In genomic region chr1:56817716-56818463, GRCh38 we compare ENCODE assay signal across 27 cellular contexts. TPM values are rescaled to one million over a fixed set of nuclear protein-coding genes. Genes with fewer than 3 reads are reported as not detected.
DNase-seq lines count a peak whose midpoint lies in the region; ATAC-seq and TF ChIP-seq lines count a peak whose summit lies in the region.
"Had no signal": no experiment of that assay in that cellular context is flagged by ENCODE, and none has a peak within 500 bp of the region (broad histone marks: within the 10 kb centered on the region; RNA-seq: fewer than 3 reads in every experiment).

No MANE protein-coding gene starts in this region.

- H4K5ac ChIP-seq in IMR-90 (ENCODE audit: low read depth, low read length), result no peak overlapping the region

- H2AFZ ChIP-seq in IMR-90 (replicated peaks; ENCODE audit: low read length, poor library complexity), result no peak overlapping the region

- H3K36me3 ChIP-seq in IMR-90 (ENCODE audit: control insufficient read depth, insufficient read depth, low read length), result no peaks in the 10 kb centered on the region
- H3K36me3 ChIP-seq: BLaER1 treated with 17β-estradiol and CSF1 and Interleukin-3, amounts not matched to agents 10 nM and 100 nM; brain microvascular endothelial cell; colonic mucosa; neutrophil; Peyer's patch; upper lobe of right lung; WERI-Rb-1 had no signal

- TF ChIP-seq RAD21 in IMR-90 (IDR thresholded peaks at IDR 0.05; ENCODE audit: low read length), result no peak

- no peak overlapping the region for H2BK15ac ChIP-seq in IMR-90 (ENCODE audit: low read depth, low read length)

- no peak overlapping the region for H3K9ac ChIP-seq in IMR-90 (ENCODE audit: low read depth, low read length)
- H3K9ac ChIP-seq: BLaER1 treated with 17β-estradiol and CSF1 and Interleukin-3, amounts not matched to agents 10 nM and 100 nM had no signal

- H2BK5ac ChIP-seq in IMR-90 (ENCODE audit: low read depth, low read length, poor library complexity, severe bottlenecking), result no peak overlapping the region

- H3K4me1 Mint-ChIP-seq in nephron progenitor cell, result peaks cover 46% of the 10 kb centered on the region
- H3K4me1 Mint-ChIP-seq: activated CD4-positive, alpha-beta T cell treated with anti-CD3 and anti-CD28 coated beads, Interleukin-2, amount 10 ng/mL, durations not matched to agents 7 days and 5 days had no signal

- H3K4me1 ChIP-seq in IMR-90 (ENCODE audit: control insufficient read depth, insufficient read depth, low read length), result peaks cover 6% of the 10 kb centered on the region; the same call in 1 of the 2 replicates
- H3K4me1 ChIP-seq: upper lobe of right lung had no signal

- no peak overlapping the region for H4K8ac ChIP-seq in IMR-90 (ENCODE audit: low read depth in 2 of 2, low read length in 2 of 2)

- peak overlapping the region; percentile 34 for H3K27ac Mint-ChIP-seq in nephron progenitor cell
- H3K27ac Mint-ChIP-seq: activated CD4-positive, alpha-beta T cell treated with anti-CD3 and anti-CD28 coated beads, Interleukin-2, amount 10 ng/mL, durations not matched to agents 7 days and 5 days had no signal

- in situ Hi-C loops in IMR-90 (cut with MboI; ENCODE audit: low sequenced_read_pairs), result loop anchor here (10.0 to 25.0 kb wide), 2 partner anchors 223 to 1306 kb away; no protein-coding TSS in a partner anchor

- H4K91ac ChIP-seq in IMR-90 (ENCODE audit: insufficient read depth, low read depth, low read length), result no peak overlapping the region

- H3K27me3 ChIP-seq in IMR-90 (ENCODE audit: control insufficient read depth, insufficient read depth, low read length), result 0 out of 2 replicates have a peak, but pooled peaks cover under 1% of the 10 kb centered on the region
- H3K27me3 ChIP-seq: BLaER1 treated with 17β-estradiol and CSF1 and Interleukin-3, amounts not matched to agents 10 nM and 100 nM; brain microvascular endothelial cell; colonic mucosa; Peyer's patch had no signal

- H3K4me3 Mint-ChIP-seq in nephron progenitor cell, result no peak overlapping the region
- H3K4me3 Mint-ChIP-seq: activated CD4-positive, alpha-beta T cell treated with anti-CD3 and anti-CD28 coated beads, Interleukin-2, amount 10 ng/mL, durations not matched to agents 7 days and 5 days had no signal

- H3K79me1 ChIP-seq in IMR-90 (ENCODE audit: low read depth in 1 of 2, low read length in 2 of 2), result no peaks in the 10 kb centered on the region

- H2AK9ac ChIP-seq in IMR-90 (replicated peaks; ENCODE audit: low read depth, low read length, poor library complexity), result no peak overlapping the region

- peaks cover 11% of the 10 kb centered on the region for H3K36me3 Mint-ChIP-seq in nephron progenitor cell (ENCODE audit: low read depth)

- H3K4me2 ChIP-seq in IMR-90 (ENCODE audit: low read depth, low read length), result no peak overlapping the region

- H2BK20ac ChIP-seq in IMR-90 (ENCODE audit: low read depth, low read length), result no peak overlapping the region

- H3K9me3 Mint-ChIP-seq in nephron progenitor cell, result peaks cover 28% of the 10 kb centered on the region
- H3K9me3 Mint-ChIP-seq: activated CD4-positive, alpha-beta T cell treated with anti-CD3 and anti-CD28 coated beads, Interleukin-2, amount 10 ng/mL, durations not matched to agents 7 days and 5 days had no signal

- H3K9me1 ChIP-seq in IMR-90 (ENCODE audit: insufficient read depth, low read length), result no peaks in the 10 kb centered on the region

- no TSS peak for BruUV-seq in IMR-90 (replicated peaks; lab: Mats Ljungman, UMichigan)

- H3K14ac ChIP-seq in IMR-90 (replicated peaks; ENCODE audit: low read depth, low read length), result 0 out of 2 replicates have a peak overlapping the region, but pooled peaks have one; percentile 25

- H4K20me1 ChIP-seq in IMR-90 (ENCODE audit: insufficient read depth, low read length), result no peaks in the 10 kb centered on the region
- H4K20me1 ChIP-seq: BLaER1 treated with 17β-estradiol and CSF1 and Interleukin-3, amounts not matched to agents 10 nM and 100 nM had no signal

- dilution Hi-C loops in IMR-90 (cut with HindIII; ENCODE audit: low sequenced_read_pairs, unreplicated experiment), result no loop called here

- TF ChIP-seq POLR2A in IMR-90 (IDR thresholded peaks at IDR 0.05; ENCODE audit: low read depth, low read length), result no peak

- H3K18ac ChIP-seq in IMR-90 (ENCODE audit: low read depth, low read length), result no peak overlapping the region

- no peak for ATAC-seq in IMR-90 (ENCODE audit: low read depth)

- no CpG with 5 or more reads among the region's 6 CpGs for WGBS in IMR-90 (ENCODE audit: extremely low coverage in 2 of 2, insufficient read length in 1 of 2), 2 experiments

- H3K23ac ChIP-seq in IMR-90 (ENCODE audit: low read depth, low read length), result no peak overlapping the region

- no peak overlapping the region for H2AK5ac ChIP-seq in IMR-90 (ENCODE audit: low read depth, low read length)

- no peak overlapping the region for H3K4ac ChIP-seq in IMR-90 (ENCODE audit: low read depth, low read length)

- no peak overlapping the region for H3K27ac ChIP-seq in IMR-90 (ENCODE audit: insufficient read depth, low read length)
- H3K27ac ChIP-seq: A549; BLaER1 treated with 17β-estradiol and CSF1 and Interleukin-3, amounts not matched to agents 10 nM and 100 nM; brain microvascular endothelial cell; colonic mucosa; neutrophil; upper lobe of right lung; WERI-Rb-1 had no signal

- no peak overlapping the region for H3K56ac ChIP-seq in IMR-90 (ENCODE audit: extremely low read depth, insufficient read depth, low read length)

- intact Hi-C loops in IMR-90 (cut with micrococcal nuclease), result no loop called here

- H2BK120ac ChIP-seq in IMR-90 (ENCODE audit: low read depth, low read length), result no peak overlapping the region

- no peak overlapping the region for H3K4me3 ChIP-seq in IMR-90 (ENCODE audit: insufficient read depth, low read depth, low read length)
- H3K4me3 ChIP-seq: A549; BLaER1 treated with 17β-estradiol and CSF1 and Interleukin-3, amounts not matched to agents 10 nM and 100 nM; colonic mucosa; lung; upper lobe of right lung had no signal

- H3K27me3 Mint-ChIP-seq in nephron progenitor cell (ENCODE audit: low read depth, poor library complexity), result peaks cover 23% of the 10 kb centered on the region

- POLR2A ChIA-PET in IMR-90 (lab: Charles Lee; ENCODE audit: unreplicated experiment), result no interaction called here

- CTCF ChIA-PET in IMR-90 (lab: Yijun Ruan, JAX), result no interaction called here

- H3K9me3 ChIP-seq in IMR-90 (ENCODE audit: control insufficient read depth, insufficient read depth, low read length), result no peaks in the 10 kb centered on the region
- H3K9me3 ChIP-seq: A549, colonic mucosa, neutrophil, Peyer's patch, upper lobe of right lung had no signal

- DNase-seq in AG08395 (ENCODE audit: low spot score) (peak; percentile 26), IMR-90 (no peak), fibroblast of peridontal ligament (ENCODE audit: extremely low read depth) (peak; percentile 54), nephron progenitor cell (no peak), SW480 (ENCODE audit: low spot score) (no peak), GF-D8 (lab: John Stamatoyannopoulos, UW) (no peak), COLO668 (lab: John Stamatoyannopoulos, UW; ENCODE audit: unreplicated experiment) (no peak), 8988T (no peak)
- DNase-seq: activated CD4-positive, alpha-beta T cell treated with anti-CD3 and anti-CD28 coated beads, Interleukin-2, amount 10 ng/mL, durations not matched to agents 7 days and 5 days; activated effector memory CD4-positive, alpha-beta T cell treated with anti-CD3 and anti-CD28 coated beads, Interleukin-2, amount 50 U/mL, for 16 hours; brain microvascular endothelial cell; Calu3; head of caudate nucleus; KG1; NCI-H1436 treated with DMSO at 0.1 percent for 48 hours; NCI-H524; stimulated activated CD4-positive, alpha-beta T cell treated with anti-CD3 and anti-CD28 coated beads, Interleukin-15, amount 100 ng/mL, for 24 hours; upper lobe of right lung; WERI-Rb-1 had no signal

- no peak for TF ChIP-seq CTCF in IMR-90 (conservative IDR thresholded peaks at IDR 0.05; ENCODE audit: low read depth, low read length)
- no peak for TF ChIP-seq CTCF in nephron progenitor cell (IDR thresholded peaks at IDR 0.05)

TF ChIP-seq in IMR-90, 13 proteins besides CTCF, POLR2A, EP300 and RAD21:
- TF ChIP-seq NFE2L2 (IDR thresholded peaks at IDR 0.05; ENCODE audit: low read depth, low read length), result no peak
- no peak for TF ChIP-seq RCOR1 (IDR thresholded peaks at IDR 0.05; ENCODE audit: insufficient replicate concordance, low read length)

RNA-seq across cellular contexts. Expression of gene FYB2, which starts 1.3 kb away (rescaled TPM):
- total RNA-seq in IMR-90 (2012; rRNA removed), result under 0.01 TPM in 1 of 2 replicates, not detected in the other
- polyA plus RNA-seq in IMR-90 (2012; rRNA removed), result not detected in 2 replicates
- polyA plus RNA-seq in IMR-90 (2012; cell fraction: cytosol; rRNA removed), result not detected in 2 replicates
- 0.05 TPM in 1 of 2 replicates, not detected in the other for polyA plus RNA-seq in IMR-90 (2012; cell fraction: nucleus; rRNA removed; ENCODE audit: low replicate concordance)
- total RNA-seq: activated CD4-positive, alpha-beta T cell treated with anti-CD3 and anti-CD28 coated beads, Interleukin-2, amount 10 ng/mL, durations not matched to agents 7 days and 5 days; Calu3; T-helper 2 cell treated with Interferon-gamma antibody and Interleukin-4, amounts not matched to agents 100 ng/mL and 5 ng/mL, for 36 hours had no signal
- polyA plus RNA-seq: A549 had no signal

RNA-seq across cellular contexts. Expression of gene C8A, which starts 36.7 kb away (rescaled TPM):
- not detected in 2 replicates for total RNA-seq in IMR-90 (2012; rRNA removed)
- not detected in 2 replicates for polyA plus RNA-seq in IMR-90 (2012; rRNA removed)
- not detected in 2 replicates for polyA plus RNA-seq in IMR-90 (2012; cell fraction: cytosol; rRNA removed)
- not detected in 2 replicates for polyA plus RNA-seq in IMR-90 (2012; cell fraction: nucleus; rRNA removed; ENCODE audit: low replicate concordance)
- total RNA-seq: activated CD4-positive, alpha-beta T cell treated with anti-CD3 and anti-CD28 coated beads, Interleukin-2, amount 10 ng/mL, durations not matched to agents 7 days and 5 days; Calu3; colonic mucosa; Peyer's patch; renal cortical epithelial cell; T-helper 2 cell treated with Interferon-gamma antibody and Interleukin-4, amounts not matched to agents 100 ng/mL and 5 ng/mL, for 36 hours; upper lobe of right lung had no signal
- polyA plus RNA-seq: A549 had no signal

Comparison
In these comparisons a context has a peak if more than half of its experiments do, and no peak if none do; other contexts are left out.
1. DNase-seq: peak in AG08395 (single experiment) and fibroblast of peridontal ligament (single experiment); none in IMR-90 (single experiment), nephron progenitor cell (single experiment), SW480 (single experiment), GF-D8 (single experiment), COLO668 (single experiment) and 8988T (single experiment).